Comparison of ENCODE assay signal across 18 cellular contexts in genomic region chr9:18478517-18479361, GRCh38. TPM values are rescaled to one million over a fixed set of nuclear protein-coding genes. Genes with fewer than 3 reads are reported as not detected.
DNase-seq lines count a peak whose midpoint lies in the region; ATAC-seq and TF ChIP-seq lines count a peak whose summit lies in the region.
"Had no signal": no experiment of that assay in that cellular context is flagged by ENCODE, and none has a peak within 500 bp of the region (broad histone marks: within the 10 kb centered on the region; RNA-seq: fewer than 3 reads in every experiment).

No MANE protein-coding gene starts in this region.

- no peak overlapping the region for H3K27ac ChIP-seq in body of pancreas
- H3K27ac ChIP-seq: C4-2B, gastrocnemius medialis, HL-60 had no signal

- 68 to 80% methylated on average over 7 of the region's 7 CpGs for WGBS in body of pancreas, 2 donors

- intact Hi-C loops in body of pancreas (cut with DNase I): no loop called here

- H3K9me3 ChIP-seq in body of pancreas: no peaks in the 10 kb centered on the region
- H3K9me3 ChIP-seq: gastrocnemius medialis had no signal

- H3K4me3 ChIP-seq in fibroblast of pulmonary artery (replicated peaks; ENCODE audit: low read depth, low read length): no peak overlapping the region
- no peak overlapping the region for H3K4me3 ChIP-seq in body of pancreas
- H3K4me3 ChIP-seq: gastrocnemius medialis had no signal

- no peaks in the 10 kb centered on the region for H3K36me3 ChIP-seq in body of pancreas (replicated peaks in 1 of 2; ENCODE audit: insufficient read depth in 1 of 2, low read depth in 2 of 2)
- H3K36me3 ChIP-seq: gastrocnemius medialis had no signal

- TF ChIP-seq POLR2A in body of pancreas (IDR thresholded peaks at IDR 0.05): no peak

- H3K4me1 ChIP-seq in body of pancreas: peaks cover 11% of the 10 kb centered on the region

- ATAC-seq in body of pancreas: no peak
- no peak for ATAC-seq in HG03280 (IDR thresholded peaks at IDR 0.05; ENCODE audit: unreplicated experiment)
- ATAC-seq: gastrocnemius medialis had no signal

- TF ChIP-seq CTCF in fibroblast of pulmonary artery (IDR thresholded peaks at IDR 0.05; ENCODE audit: low read length, missing control alignments): no peak
- TF ChIP-seq CTCF in body of pancreas (IDR thresholded peaks at IDR 0.05): no peak

- H3K27me3 ChIP-seq in body of pancreas: no peaks in the 10 kb centered on the region
- H3K27me3 ChIP-seq: gastrocnemius medialis had no signal

- DNase-seq in AG20443 (ENCODE audit: low spot score) (peak; percentile 68), RKO (ENCODE audit: low spot score) (peak; percentile 83), fibroblast of pulmonary artery (ENCODE audit: low read depth) (peak; percentile 50), putamen (ENCODE audit: low spot score) (peak; percentile 84), body of pancreas (no peak), GM19240 (ENCODE audit: insufficient read length, low spot score) (no peak), GDM1 (lab: John Stamatoyannopoulos, UW) (no peak)
- DNase-seq: activated CD4-positive, alpha-beta T cell treated with anti-CD3 and anti-CD28 coated beads, Interleukin-2, amount 50 U/mL, for 4 hours; cortex of kidney; gastrocnemius medialis; kidney glomerular epithelial cell; MV-4-11; NCI-H226; nephron progenitor cell; stimulated activated CD8-positive, alpha-beta memory T cell treated with anti-CD3 and anti-CD28 coated beads, Interleukin-4, amount 100 ng/mL, for 48 hours had no signal

RNA-seq across cellular contexts. Expression of gene ADAMTSL1, which starts 4.8 kb away (rescaled TPM):
- total RNA-seq in body of pancreas: under 1 TPM; 0.52 to 0.99 TPM

Comparison
In these comparisons a context has a peak if more than half of its experiments do, and no peak if none do; other contexts are left out.
1. DNase-seq: peak in AG20443 (single experiment), RKO (single experiment), fibroblast of pulmonary artery (single experiment) and putamen (single experiment); none in body of pancreas (0 of 4), GM19240 (single experiment) and GDM1 (single experiment).